Comparison of ENCODE assay signal across 14 cellular contexts in genomic region chr5:173020154-173020581, GRCh38. TPM values are rescaled to one million over a fixed set of nuclear protein-coding genes. Genes with fewer than 3 reads are reported as not detected.
A peak's percentile ranks its signal among the peaks of the same experiment; 100 is the strongest.
DNase-seq lines count a peak whose midpoint lies in the region; ATAC-seq and TF ChIP-seq lines count a peak whose summit lies in the region.
"Had no signal": no experiment of that assay in that cellular context is flagged by ENCODE, and none has a peak within 500 bp of the region (broad histone marks: within the 10 kb centered on the region; RNA-seq: fewer than 3 reads in every experiment).

No MANE protein-coding gene starts in this region.

- H3K27me3 ChIP-seq in heart left ventricle: no peaks in the 10 kb centered on the region
- no peaks in the 10 kb centered on the region for H3K27me3 ChIP-seq in gastrocnemius medialis
- no peaks in the 10 kb centered on the region for H3K27me3 ChIP-seq in MG63

- peaks cover 44% of the 10 kb centered on the region for H3K4me1 Mint-ChIP-seq in activated T-cell treated with anti-CD3 and anti-CD28 coated beads, Interleukin-2, amount 50 U/mL, for 24 hours (ENCODE audit: low read depth)

- ATAC-seq in heart left ventricle (no peak), gastrocnemius medialis (no peak), HG02610 (IDR thresholded peaks at IDR 0.05; ENCODE audit: unreplicated experiment) (no peak)
- ATAC-seq: A549 had no signal

- no peak for DNase-seq in activated T-cell treated with anti-CD3 and anti-CD28 coated beads, Interleukin-2, amount 50 U/mL, for 24 hours
- DNase-seq in activated T-cell treated with anti-CD3 and anti-CD28 coated beads, Interleukin-2, amount 50 U/mL, for 48 hours: no peak
- peak in 1 of 5 donors; percentile 10 for DNase-seq in heart left ventricle
- DNase-seq in gastrocnemius medialis: no peak
- no peak for DNase-seq in stimulated activated CD4-positive, alpha-beta T cell treated with anti-CD3 and anti-CD28 coated beads, Interleukin-2, amount 100 ng/mL, for 24 hours
- DNase-seq in MG63: no peak
- DNase-seq: CD4-positive, alpha-beta memory T cell; foreskin fibroblast; NCI-H2029 treated with DMSO at 0.1 percent for 48 hours; NCI-H69; small intestine had no signal

- in situ Hi-C loops in gastrocnemius medialis (cut with MboI; ENCODE audit: low sequenced_read_pairs in 4 of 4): no loop called here

- peak overlapping the region; percentile 10 for H3K27ac ChIP-seq in angular gyrus (ENCODE audit: low read depth, low read length)
- peak overlapping the region in 9 of 12 donors; percentile 29 to 64 (median 59) for H3K27ac ChIP-seq in heart left ventricle
- peak overlapping the region in 3 of 4 donors; percentile 23 to 28 (median 26) for H3K27ac ChIP-seq in gastrocnemius medialis
- H3K27ac ChIP-seq: A549 had no signal

- H3K4me3 ChIP-seq in heart left ventricle (no peak overlapping the region), gastrocnemius medialis (no peak overlapping the region), MG63 (no peak overlapping the region)
- H3K4me3 ChIP-seq: A549 had no signal

- 57 to 70% (median 66%) methylated on average over 5 of the region's 5 CpGs for WGBS in heart left ventricle, 4 donors

- H3K9me3 Mint-ChIP-seq in activated T-cell treated with anti-CD3 and anti-CD28 coated beads, Interleukin-2, amount 50 U/mL, for 24 hours: no peaks in the 10 kb centered on the region
- H3K9me3 Mint-ChIP-seq: CD4-positive, alpha-beta memory T cell had no signal

- no peaks in the 10 kb centered on the region for H3K27me3 Mint-ChIP-seq in activated T-cell treated with anti-CD3 and anti-CD28 coated beads, Interleukin-2, amount 50 U/mL, for 24 hours
- H3K27me3 Mint-ChIP-seq: CD4-positive, alpha-beta memory T cell had no signal

- no peak overlapping the region for H3K4me3 Mint-ChIP-seq in activated T-cell treated with anti-CD3 and anti-CD28 coated beads, Interleukin-2, amount 50 U/mL, for 24 hours
- H3K4me3 Mint-ChIP-seq: CD4-positive, alpha-beta memory T cell had no signal

- H3K36me3 ChIP-seq in heart left ventricle: peaks cover 0 to 37% (median 21%) of the 10 kb centered on the region in 9 donors
- H3K36me3 ChIP-seq in gastrocnemius medialis: peaks cover 0 to 14% of the 10 kb centered on the region in 2 donors
- H3K36me3 ChIP-seq in MG63: peaks cover 38% of the 10 kb centered on the region

- H3K9me3 ChIP-seq in heart left ventricle (no peaks in the 10 kb centered on the region), gastrocnemius medialis (no peaks in the 10 kb centered on the region), MG63 (no peaks in the 10 kb centered on the region)
- H3K9me3 ChIP-seq: A549 had no signal

- TF ChIP-seq POLR2A in heart left ventricle (IDR thresholded peaks at IDR 0.05) (no peak), gastrocnemius medialis (IDR thresholded peaks at IDR 0.05) (no peak)

- H3K4me1 ChIP-seq in heart left ventricle (peaks cover 5 to 52% (median 31%) of the 10 kb centered on the region in 12 donors), gastrocnemius medialis (peaks cover 33 to 35% of the 10 kb centered on the region in 2 donors)

- peaks cover 62% of the 10 kb centered on the region for H3K36me3 Mint-ChIP-seq in activated T-cell treated with anti-CD3 and anti-CD28 coated beads, Interleukin-2, amount 50 U/mL, for 24 hours (ENCODE audit: low read depth)

- intact Hi-C loops in heart left ventricle (cut with DNase I): no loop called here
- intact Hi-C loops in gastrocnemius medialis (cut with DNase I; ENCODE audit: low total_unique reads): loop anchor here (5.0 kb wide), 1 partner anchor 33 kb away; no protein-coding TSS in a partner anchor

- H3K27ac Mint-ChIP-seq in activated T-cell treated with anti-CD3 and anti-CD28 coated beads, Interleukin-2, amount 50 U/mL, for 24 hours: peak overlapping the region; percentile 27

- TF ChIP-seq CTCF in heart left ventricle (IDR thresholded peaks at IDR 0.05): no peak
- TF ChIP-seq CTCF in gastrocnemius medialis (IDR thresholded peaks at IDR 0.05 in 4 of 5, conservative IDR thresholded peaks at IDR 0.05 in 1 of 5): no peak

RNA-seq across cellular contexts. Expression of gene CREBRF, which starts 36.0 kb away (rescaled TPM):
- 10 to 100 TPM; 13.5 to 47.7 (median 24.0) TPM for total RNA-seq in heart left ventricle
- 1 to 10 TPM; 2.7 to 7.0 TPM for polyA plus RNA-seq in heart left ventricle
- total RNA-seq in gastrocnemius medialis: 10 to 100 TPM; 20.3 to 35.0 (median 25.5) TPM
- total RNA-seq in MG63 (2014; rRNA removed; shearing (Covaris generic); ENCODE audit: low replicate concordance): 4.3 and 9.2 TPM in 2 replicates

RNA-seq across cellular contexts. Expression of gene ATP6V0E1, which starts 36.6 kb away (rescaled TPM):
- 100 to 1,000 TPM; 127 to 225 (median 196) TPM for total RNA-seq in heart left ventricle
- polyA plus RNA-seq in heart left ventricle: 100 to 1,000 TPM; 238 to 242 TPM
- total RNA-seq in gastrocnemius medialis: 100 to 1,000 TPM; 101 to 183 (median 164) TPM
- total RNA-seq in MG63 (2014; rRNA removed; shearing (Covaris generic); ENCODE audit: low replicate concordance): 296 and 325 TPM in 2 replicates
